27 cellular contexts compared by ENCODE assay signal in the genomic region with DNA sequence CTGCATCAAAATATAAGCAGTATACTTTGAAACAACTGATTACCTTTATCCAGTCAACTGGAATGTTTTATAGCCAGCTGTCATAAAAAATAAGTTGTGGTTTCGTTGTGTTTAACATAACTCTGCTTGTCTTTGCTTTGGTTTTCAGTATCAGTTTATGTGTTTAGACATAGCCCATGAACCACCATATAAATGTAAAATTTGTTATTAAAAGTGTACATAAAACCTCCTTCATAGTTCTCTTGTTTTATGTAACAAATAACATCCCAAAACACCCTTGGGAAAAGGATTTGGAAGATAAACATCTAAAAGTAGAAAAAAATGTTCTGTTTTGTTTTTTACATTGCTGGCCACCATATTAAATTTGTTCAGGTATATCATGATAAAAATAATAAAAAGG.
"Had no signal": no experiment of that assay in that cellular context is flagged by ENCODE, and none has a peak within 500 bp of the region (broad histone marks: within the 10 kb centered on the region; RNA-seq: fewer than 3 reads in every experiment).

No MANE protein-coding gene starts in this region.

- H3K27me3 ChIP-seq: colonic mucosa, dorsolateral prefrontal cortex, esophagus muscularis mucosa, esophagus squamous epithelium, gastrocnemius medialis, gastroesophageal sphincter, heart left ventricle, heart right ventricle had no signal

- H3K9me3 ChIP-seq: colonic mucosa, esophagus muscularis mucosa, esophagus squamous epithelium, gastrocnemius medialis, gastroesophageal sphincter had no signal

- FAIRE-seq: colon, endothelial cell of umbilical vein, frontal cortex had no signal

- H3K4me3 ChIP-seq: colonic mucosa, coronary artery, dorsolateral prefrontal cortex, esophagus muscularis mucosa, esophagus squamous epithelium, gastrocnemius medialis, gastroesophageal sphincter, heart left ventricle, heart right ventricle had no signal

- H3K9me3 Mint-ChIP-seq: dendritic cell treated with granulocyte-macrophage colony-stimulating factor and Interleukin-4, amounts not matched to agents 40 ng/mL and 50 ng/mL, for 4 days; effector memory CD8-positive, alpha-beta T cell; endodermal cell had no signal

- H3K36me3 ChIP-seq: colonic mucosa, esophagus muscularis mucosa, esophagus squamous epithelium, gastrocnemius medialis, gastroesophageal sphincter, heart left ventricle, heart right ventricle had no signal

- ATAC-seq: effector memory CD8-positive, alpha-beta T cell; esophagus mucosa; foreskin keratinocyte; gastrocnemius medialis; gastroesophageal sphincter; heart left ventricle; heart right ventricle had no signal

- H3K4me1 ChIP-seq: colonic mucosa, foreskin keratinocyte had no signal

- H3K4me3 Mint-ChIP-seq: dendritic cell treated with granulocyte-macrophage colony-stimulating factor and Interleukin-4, amounts not matched to agents 40 ng/mL and 50 ng/mL, for 4 days; effector memory CD8-positive, alpha-beta T cell; endodermal cell had no signal

- H3K27ac Mint-ChIP-seq: dendritic cell treated with granulocyte-macrophage colony-stimulating factor and Interleukin-4, amounts not matched to agents 40 ng/mL and 50 ng/mL, for 4 days; effector memory CD8-positive, alpha-beta T cell; endodermal cell had no signal

- H3K27ac ChIP-seq: colonic mucosa, coronary artery, dorsolateral prefrontal cortex, epithelial cell of prostate, esophagus muscularis mucosa, esophagus squamous epithelium, foreskin keratinocyte, gastrocnemius medialis, gastroesophageal sphincter, heart left ventricle, heart right ventricle had no signal

- DNase-seq: colonic mucosa; cortex of kidney; dermis blood vessel endothelial cell; dorsolateral prefrontal cortex; effector CD4-positive, alpha-beta T cell; effector CD8-positive, alpha-beta T cell; effector memory CD4-positive, alpha-beta T cell; effector memory CD8-positive, alpha-beta T cell; endodermal cell; erythroblast; esophagus squamous epithelium; foreskin fibroblast; foreskin keratinocyte; foreskin melanocyte; gastrocnemius medialis; head of caudate nucleus; heart left ventricle; heart right ventricle had no signal
